ENCODE assay signal across 13 cellular contexts in the genomic region with DNA sequence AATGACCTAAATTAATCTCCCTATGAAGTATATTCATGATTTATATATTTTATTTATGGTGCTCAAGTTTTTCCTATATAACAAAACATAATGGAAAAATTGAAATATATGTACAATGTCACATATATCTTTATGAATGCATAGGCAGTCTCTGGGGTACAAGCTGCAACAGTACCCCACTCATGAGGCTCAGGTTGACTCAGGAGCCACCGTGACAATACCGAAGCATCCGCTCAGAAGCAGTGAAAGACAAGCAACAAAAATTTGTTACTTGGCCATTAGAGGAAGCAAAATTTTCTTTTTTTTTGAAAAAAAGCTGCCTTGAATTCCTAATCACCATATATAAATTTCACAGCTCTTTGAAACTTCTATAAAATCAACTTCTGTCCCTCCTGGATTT. TPM values are rescaled to one million over a fixed set of nuclear protein-coding genes. Genes with fewer than 3 reads are reported as not detected.
DNase-seq lines count a peak whose midpoint lies in the region; ATAC-seq, FAIRE-seq and TF ChIP-seq lines count a peak whose summit lies in the region.
"Had no signal": no experiment of that assay in that cellular context is flagged by ENCODE, and none has a peak within 500 bp of the region (broad histone marks: within the 10 kb centered on the region; RNA-seq: fewer than 3 reads in every experiment).

No MANE protein-coding gene starts in this region.

- no peak for TF ChIP-seq POLR2A in GM12891 (IDR thresholded peaks at IDR 0.05; ENCODE audit: low read depth, low read length)

- H2AFZ ChIP-seq in GM23338, result no peak overlapping the region
- no peak overlapping the region for H2AFZ ChIP-seq in PC-9

- H3K9me2 ChIP-seq in GM23338 (ENCODE audit: insufficient read depth) (no peaks in the 10 kb centered on the region), PC-9 (ENCODE audit: insufficient read depth) (no peaks in the 10 kb centered on the region)

- H3K9me3 ChIP-seq in PC-9 (ENCODE audit: insufficient read depth, low read depth) (no peaks in the 10 kb centered on the region), psoas muscle (no peaks in the 10 kb centered on the region)
- H3K9me3 ChIP-seq: vagina had no signal

- H3F3A ChIP-seq in GM23338 (replicated peaks; ENCODE audit: low read depth), result peaks cover 4% of the 10 kb centered on the region
- H3F3A ChIP-seq in PC-9 (ENCODE audit: insufficient read depth, low read depth), result peaks cover 55% of the 10 kb centered on the region

- BruUV-seq in PC-9 (replicated peaks; lab: Mats Ljungman, UMichigan), result no TSS peak

- ATAC-seq in GM23338 (no peak), psoas muscle (no peak)
- ATAC-seq: left cardiac atrium had no signal

- no peak for FAIRE-seq in GM12891 (lab: Jason Lieb, UNC)
- FAIRE-seq: bronchial epithelial cell had no signal

- H3K4me1 ChIP-seq in GM23338 (ENCODE audit: insufficient read depth) (peaks cover 31% of the 10 kb centered on the region), PC-9 (replicated peaks; ENCODE audit: insufficient read depth) (peaks cover 53% of the 10 kb centered on the region), psoas muscle (peaks cover 54% of the 10 kb centered on the region)

- H3K4me3 Mint-ChIP-seq in GM23338, result no peak overlapping the region

- H3K27ac ChIP-seq in GM23338 (ENCODE audit: low read depth) (no peak overlapping the region), PC-9 (peak overlapping the region; percentile 95), psoas muscle (no peak overlapping the region)
- H3K27ac ChIP-seq: vagina had no signal

- CTCF ChIA-PET in PC-9 (lab: Charles Lee) (no interaction called here), GM10248 (lab: Yijun Ruan, JAX) (interaction anchor here (1.3 to 3.7 kb wide), 4 partner anchors 12 to 105 kb away, joined by 3 to 21 read pairs (median 5); no protein-coding TSS in a partner anchor)

- no peaks in the 10 kb centered on the region for H3K27me3 ChIP-seq in GM23338 (ENCODE audit: insufficient read depth)
- H3K27me3 ChIP-seq in PC-9 (ENCODE audit: insufficient read depth, low read depth), result no peaks in the 10 kb centered on the region
- no peaks in the 10 kb centered on the region for H3K27me3 ChIP-seq in psoas muscle (ENCODE audit: insufficient read depth in 3 of 3, low read length in 2 of 3)
- H3K27me3 ChIP-seq: vagina had no signal

- H3K79me2 ChIP-seq in GM23338 (replicated peaks; ENCODE audit: insufficient read depth) (peaks cover 71% of the 10 kb centered on the region), PC-9 (ENCODE audit: low read depth) (peaks cover 88% of the 10 kb centered on the region)

- POLR2A ChIA-PET in PC-9 (lab: Charles Lee; ENCODE audit: unreplicated experiment), result interaction anchor here (0.6 to 0.8 kb wide), 5 partner anchors 38 to 504 kb away, joined by 3 to 6 read pairs (median 4); no protein-coding TSS in a partner anchor
- POLR2A ChIA-PET in GM10248 (lab: Yijun Ruan, JAX), result interaction anchor here (1.1 kb wide), 1 partner anchor 12 kb away, joined by 4 read pairs; no protein-coding TSS in a partner anchor

- H3K27ac Mint-ChIP-seq in GM23338, result no peak overlapping the region
- H3K27ac Mint-ChIP-seq: progenitor cell of endocrine pancreas had no signal

- intact Hi-C loops in PC-9 (cut with micrococcal nuclease; ENCODE audit: unreplicated experiment), result loop anchor here (2.0 to 5.0 kb wide), 2 partner anchors 65 to 375 kb away; no protein-coding TSS in a partner anchor
- intact Hi-C loops in psoas muscle (cut with DNase I), result loop anchor here (10.0 kb wide), 4 partner anchors 107 to 883 kb away; a partner anchor contains a TSS
- intact Hi-C loops in posterior cingulate gyrus (cut with DNase I), result loop anchor here (5.0 to 10.0 kb wide), 3 partner anchors 167 to 760 kb away; a partner anchor contains a TSS

- H3K36me3 ChIP-seq in GM23338 (ENCODE audit: insufficient read depth) (0 out of 2 replicates have a peak, but pooled peaks cover 3% of the 10 kb centered on the region), PC-9 (ENCODE audit: low read depth) (peaks cover 57% of the 10 kb centered on the region), psoas muscle (ENCODE audit: insufficient read depth in 1 of 2, low read depth in 1 of 2) (peaks cover 0 to 8% of the 10 kb centered on the region in 2 donors)
- H3K36me3 ChIP-seq: vagina had no signal

- TF ChIP-seq CTCF in GM23338 (conservative IDR thresholded peaks at IDR 0.05; ENCODE audit: low read depth in 2 of 2), result no peak
- TF ChIP-seq CTCF in PC-9 (conservative IDR thresholded peaks at IDR 0.05), result no peak
- no peak for TF ChIP-seq CTCF in choroid plexus epithelial cell (conservative IDR thresholded peaks at IDR 0.05; ENCODE audit: low read depth, low read length)
- no peak for TF ChIP-seq CTCF in psoas muscle (IDR thresholded peaks at IDR 0.05)
- TF ChIP-seq CTCF in GM10248 (IDR thresholded peaks at IDR 0.05; ENCODE audit: control extremely low read depth, extremely low read depth, low read depth, missing control alignments), result no peak

- H3K4me1 Mint-ChIP-seq in GM23338, result peaks cover 28% of the 10 kb centered on the region

- H3K36me3 Mint-ChIP-seq in GM23338 (ENCODE audit: low read depth), result no peaks in the 10 kb centered on the region

- H3K4me3 ChIP-seq in GM23338 (no peak overlapping the region), PC-9 (peak overlapping the region; percentile 74), choroid plexus epithelial cell (ENCODE audit: low read depth, low read length) (peak overlapping the region; percentile 79), psoas muscle (peak overlapping the region; percentile 80)

- H3K27me3 Mint-ChIP-seq in GM23338 (ENCODE audit: insufficient read depth, low read depth, poor library complexity), result peaks cover 5% of the 10 kb centered on the region
- H3K27me3 Mint-ChIP-seq: progenitor cell of endocrine pancreas had no signal

- 91 to 96% (median 92%) methylated on average over 3 of the region's 3 CpGs for WGBS in psoas muscle, 3 donors

- H4K20me1 ChIP-seq in GM23338 (replicated peaks; ENCODE audit: insufficient read depth) (peaks cover 43% of the 10 kb centered on the region), PC-9 (ENCODE audit: insufficient read depth) (peaks cover 67% of the 10 kb centered on the region)

- no peaks in the 10 kb centered on the region for H3K9me3 Mint-ChIP-seq in GM23338

- DNase-seq in GM23338 (ENCODE audit: low spot score), result no peak
- DNase-seq in PC-9, result no peak
- DNase-seq in choroid plexus epithelial cell (ENCODE audit: low read depth), result no peak
- no peak for DNase-seq in psoas muscle
- DNase-seq in posterior cingulate gyrus, result no peak
- DNase-seq in GM12891 (ENCODE audit: insufficient read length, low spot score), result no peak
- DNase-seq in GM10248 (ENCODE audit: extremely low spot score), result no peak
- DNase-seq: activated CD4-positive, alpha-beta T cell treated with anti-CD3 and anti-CD28 coated beads, Interleukin-2, amount 50 U/mL, for 1 hour; DMS53; left cardiac atrium had no signal

- H3K4me2 ChIP-seq in GM23338 (peak overlapping the region; percentile 86; the same call in 1 of the 2 replicates), PC-9 (peak overlapping the region; percentile 77)

TF ChIP-seq in GM23338, 12 proteins besides CTCF, POLR2A, EP300 and RAD21 (continues in another document):
- TF ChIP-seq EZH2 (IDR thresholded peaks at IDR 0.05; ENCODE audit: low read depth, unreplicated experiment) (no peak), ZNF331 (CRISPR knock-in tag; IDR thresholded peaks at IDR 0.05; ENCODE audit: low read depth) (no peak)

TF ChIP-seq in GM12891, 5 proteins besides CTCF, POLR2A, EP300 and RAD21:
- TF ChIP-seq SPI1 (IDR thresholded peaks at IDR 0.05; ENCODE audit: low read depth, low read length), result no peak
- no peak for TF ChIP-seq POU2F2 (IDR thresholded peaks at IDR 0.05; ENCODE audit: low read depth, low read length)
- TF ChIP-seq TAF1 (IDR thresholded peaks at IDR 0.05; ENCODE audit: low read depth, low read length), result no peak
- TF ChIP-seq PAX5 (IDR thresholded peaks at IDR 0.05; ENCODE audit: insufficient read depth, low read length, severe bottlenecking), result no peak
- TF ChIP-seq POLR2AphosphoS5 (IDR thresholded peaks at IDR 0.05; ENCODE audit: low read depth, low read length), result no peak

RNA-seq across cellular contexts. Expression of a gene that starts 2.9 kb away (rescaled TPM):
- 73.9 and 98.1 TPM in 2 replicates for total RNA-seq in GM23338 (2014; rRNA removed; shearing (Covaris generic))
- polyA plus RNA-seq in GM23338 (2016; fragmentation: Nextera tagmentation; extraction: Ambion mirVana) (34.3 and 37.9 TPM in 2 replicates), psoas muscle (100 to 1,000 TPM in 1 of 3 donors, 10 to 100 TPM in 2; 57.2 to 209 (median 74.0) TPM)
- total RNA-seq in PC-9 (2021) (208 and 302 TPM in 2 replicates), psoas muscle (100 to 1,000 TPM in 3 of 4 donors, 10 to 100 TPM in 1; 67.9 to 401 (median 166) TPM)
- polyA plus RNA-seq in GM12891 (2012; ENCODE audit: low read depth, missing spikeins), result 46.3 TPM
